Comparison of ENCODE assay signal across 1 cellular context in the genomic region with DNA sequence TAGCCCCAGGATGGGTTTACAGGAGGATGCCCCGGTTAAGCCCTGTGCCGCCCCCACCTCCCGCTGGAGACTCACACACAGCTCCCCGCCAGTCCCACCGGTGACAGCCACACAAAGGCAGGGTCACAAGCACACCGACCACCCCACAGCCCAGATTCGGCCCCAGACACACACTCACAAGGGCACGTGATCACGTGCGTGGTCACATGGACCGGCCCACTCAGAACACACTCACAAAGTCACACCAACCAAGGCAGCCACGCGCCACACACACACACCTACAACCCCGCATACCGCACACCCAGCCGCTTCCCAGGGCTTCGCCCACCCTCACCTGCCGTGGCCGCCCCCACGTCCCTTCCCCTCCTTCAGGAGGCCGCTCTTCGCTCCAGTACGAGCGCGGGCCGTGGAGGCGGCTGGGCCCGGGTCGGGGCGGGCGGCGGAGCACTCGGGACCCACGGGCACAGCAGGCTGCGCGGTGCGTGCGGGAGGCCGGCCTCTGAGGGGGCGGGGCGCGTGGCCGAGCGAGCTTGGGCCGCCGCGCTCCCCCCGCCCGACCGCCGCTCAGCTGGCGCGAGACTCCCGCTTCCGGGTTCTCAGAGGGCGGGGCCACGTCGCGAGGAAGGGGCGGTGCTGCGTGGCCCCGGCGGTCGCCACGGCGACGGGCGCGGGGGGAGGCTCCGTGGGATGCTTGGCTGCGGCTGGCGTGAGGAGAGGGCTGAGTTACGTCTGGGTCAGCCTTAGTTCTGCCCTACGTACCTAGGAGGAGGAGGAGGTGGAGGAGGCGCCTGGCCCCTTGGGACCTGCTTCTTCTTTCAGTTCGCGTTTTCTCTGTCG.
TF ChIP-seq lines count a peak whose summit lies in the region.

A gene with protein sequence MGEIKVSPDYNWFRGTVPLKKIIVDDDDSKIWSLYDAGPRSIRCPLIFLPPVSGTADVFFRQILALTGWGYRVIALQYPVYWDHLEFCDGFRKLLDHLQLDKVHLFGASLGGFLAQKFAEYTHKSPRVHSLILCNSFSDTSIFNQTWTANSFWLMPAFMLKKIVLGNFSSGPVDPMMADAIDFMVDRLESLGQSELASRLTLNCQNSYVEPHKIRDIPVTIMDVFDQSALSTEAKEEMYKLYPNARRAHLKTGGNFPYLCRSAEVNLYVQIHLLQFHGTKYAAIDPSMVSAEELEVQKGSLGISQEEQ (minus strand): TSS at position 584 of the 837 bp plus-strand sequence. CDS start 6,345 bp downstream, outside the sequence.

TF ChIP-seq in K562, 482 proteins besides CTCF, POLR2A, EP300 and RAD21 (continued from another document and continues in another):
- TF ChIP-seq HMG20A (CRISPR knock-in tag; conservative IDR thresholded peaks at IDR 0.05) (no peak), ZNF212 (CRISPR knock-in tag; IDR thresholded peaks at IDR 0.05) (no peak), ZBTB17 (CRISPR knock-in tag; IDR thresholded peaks at IDR 0.05) (no peak), DPF2 (IDR thresholded peaks at IDR 0.05) (peak; percentile 48; the same call in 1 of the 2 replicates), EZH2 (IDR thresholded peaks at IDR 0.05; ENCODE audit: borderline replicate concordance, low read depth, low read length) (no peak), ESRRB (CRISPR knock-in tag; IDR thresholded peaks at IDR 0.05; ENCODE audit: borderline replicate concordance) (no peak), ZNF586 (CRISPR knock-in tag; conservative IDR thresholded peaks at IDR 0.05) (no peak), DMBX1 (CRISPR knock-in tag; IDR thresholded peaks at IDR 0.05; ENCODE audit: borderline replicate concordance) (no peak), ZNF146 (CRISPR knock-in tag; IDR thresholded peaks at IDR 0.05; ENCODE audit: unreplicated experiment) (peak; percentile 10), CAMTA2 (CRISPR knock-in tag; conservative IDR thresholded peaks at IDR 0.05) (no peak), U2AF1 (optimal IDR thresholded peaks at IDR 0.05; ENCODE audit: low read depth, low read length) (no peak), MTF1 (CRISPR knock-in tag; IDR thresholded peaks at IDR 0.05; ENCODE audit: borderline replicate concordance) (no peak), ZNF57 (CRISPR knock-in tag; IDR thresholded peaks at IDR 0.05) (no peak), TGIF2 (CRISPR knock-in tag; IDR thresholded peaks at IDR 0.05) (no peak; the same call in 1 of the 2 replicates), GATAD2A (IDR thresholded peaks at IDR 0.05) (0 out of 2 replicates have a peak, but pooled peaks have one; percentile 38), GABPA (tag; conservative IDR thresholded peaks at IDR 0.05; ENCODE audit: low read depth) (peak; percentile 75), NCOA1 (IDR thresholded peaks at IDR 0.05; ENCODE audit: low read depth) (no peak), PRMT5 (CRISPR knock-in tag; IDR thresholded peaks at IDR 0.05) (no peak), POLR2B (IDR thresholded peaks at IDR 0.05; ENCODE audit: low read depth, partially characterized antibody) (peak; percentile 38), ARNT (IDR thresholded peaks at IDR 0.05) (no peak), HIVEP1 (CRISPR knock-in tag; IDR thresholded peaks at IDR 0.05) (no peak), TEAD1 (CRISPR knock-in tag; IDR thresholded peaks at IDR 0.05) (peak in 1 of 2 experiments; percentile 31; a peak in 1 of 4 replicates), CXXC5 (CRISPR knock-in tag; IDR thresholded peaks at IDR 0.05) (peak; percentile 93), SP2 (IDR thresholded peaks at IDR 0.05; ENCODE audit: extremely low read depth, low read depth, low read length, poor library complexity, severe bottlenecking) (no peak), GABPB2 (CRISPR knock-in tag; conservative IDR thresholded peaks at IDR 0.05) (no peak), CCNT2 (IDR thresholded peaks at IDR 0.05; ENCODE audit: borderline replicate concordance, extremely low read depth, insufficient read length, low read depth, low read length) (peak; percentile 94), KDM4B (IDR thresholded peaks at IDR 0.05; ENCODE audit: borderline replicate concordance in 2 of 2, low read depth in 1 of 2) (peak in 1 of 2 experiments; percentile 49; a peak in 1 of 4 replicates), ZKSCAN8 (CRISPR knock-in tag; IDR thresholded peaks at IDR 0.05) (no peak), PCBP2 (IDR thresholded peaks at IDR 0.05; ENCODE audit: low read depth, low read length, poor library complexity, severe bottlenecking) (no peak), ETV6 (IDR thresholded peaks at IDR 0.05; ENCODE audit: borderline replicate concordance in 1 of 2, low read depth in 2 of 2, low read length in 1 of 2) (0 out of 4 replicates have a peak, but pooled peaks of 1 of the 2 experiments have one; percentile 19), ETV6 (CRISPR knock-in tag; IDR thresholded peaks at IDR 0.05; ENCODE audit: borderline replicate concordance) (no peak), XRCC5 (IDR thresholded peaks at IDR 0.05; ENCODE audit: low read depth, low read length) (no peak), MYNN (IDR thresholded peaks at IDR 0.05) (no peak), MYNN (CRISPR knock-in tag; IDR thresholded peaks at IDR 0.05) (no peak), ZNF324 (CRISPR knock-in tag; IDR thresholded peaks at IDR 0.05) (no peak), PTRF (tag; IDR thresholded peaks at IDR 0.05) (no peak), RBM17 (IDR thresholded peaks at IDR 0.05; ENCODE audit: borderline replicate concordance, low read depth, low read length) (no peak), ZEB2 (IDR thresholded peaks at IDR 0.05) (0 out of 2 replicates have a peak, but pooled peaks have one; percentile 35), ZNF695 (CRISPR knock-in tag; IDR thresholded peaks at IDR 0.05) (no peak)
- TF ChIP-seq, protein P1, sequence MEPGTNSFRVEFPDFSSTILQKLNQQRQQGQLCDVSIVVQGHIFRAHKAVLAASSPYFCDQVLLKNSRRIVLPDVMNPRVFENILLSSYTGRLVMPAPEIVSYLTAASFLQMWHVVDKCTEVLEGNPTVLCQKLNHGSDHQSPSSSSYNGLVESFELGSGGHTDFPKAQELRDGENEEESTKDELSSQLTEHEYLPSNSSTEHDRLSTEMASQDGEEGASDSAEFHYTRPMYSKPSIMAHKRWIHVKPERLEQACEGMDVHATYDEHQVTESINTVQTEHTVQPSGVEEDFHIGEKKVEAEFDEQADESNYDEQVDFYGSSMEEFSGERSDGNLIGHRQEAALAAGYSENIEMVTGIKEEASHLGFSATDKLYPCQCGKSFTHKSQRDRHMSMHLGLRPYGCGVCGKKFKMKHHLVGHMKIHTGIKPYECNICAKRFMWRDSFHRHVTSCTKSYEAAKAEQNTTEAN (CRISPR knock-in tag; IDR thresholded peaks at IDR 0.05), result no peak
- TF ChIP-seq, protein P2, sequence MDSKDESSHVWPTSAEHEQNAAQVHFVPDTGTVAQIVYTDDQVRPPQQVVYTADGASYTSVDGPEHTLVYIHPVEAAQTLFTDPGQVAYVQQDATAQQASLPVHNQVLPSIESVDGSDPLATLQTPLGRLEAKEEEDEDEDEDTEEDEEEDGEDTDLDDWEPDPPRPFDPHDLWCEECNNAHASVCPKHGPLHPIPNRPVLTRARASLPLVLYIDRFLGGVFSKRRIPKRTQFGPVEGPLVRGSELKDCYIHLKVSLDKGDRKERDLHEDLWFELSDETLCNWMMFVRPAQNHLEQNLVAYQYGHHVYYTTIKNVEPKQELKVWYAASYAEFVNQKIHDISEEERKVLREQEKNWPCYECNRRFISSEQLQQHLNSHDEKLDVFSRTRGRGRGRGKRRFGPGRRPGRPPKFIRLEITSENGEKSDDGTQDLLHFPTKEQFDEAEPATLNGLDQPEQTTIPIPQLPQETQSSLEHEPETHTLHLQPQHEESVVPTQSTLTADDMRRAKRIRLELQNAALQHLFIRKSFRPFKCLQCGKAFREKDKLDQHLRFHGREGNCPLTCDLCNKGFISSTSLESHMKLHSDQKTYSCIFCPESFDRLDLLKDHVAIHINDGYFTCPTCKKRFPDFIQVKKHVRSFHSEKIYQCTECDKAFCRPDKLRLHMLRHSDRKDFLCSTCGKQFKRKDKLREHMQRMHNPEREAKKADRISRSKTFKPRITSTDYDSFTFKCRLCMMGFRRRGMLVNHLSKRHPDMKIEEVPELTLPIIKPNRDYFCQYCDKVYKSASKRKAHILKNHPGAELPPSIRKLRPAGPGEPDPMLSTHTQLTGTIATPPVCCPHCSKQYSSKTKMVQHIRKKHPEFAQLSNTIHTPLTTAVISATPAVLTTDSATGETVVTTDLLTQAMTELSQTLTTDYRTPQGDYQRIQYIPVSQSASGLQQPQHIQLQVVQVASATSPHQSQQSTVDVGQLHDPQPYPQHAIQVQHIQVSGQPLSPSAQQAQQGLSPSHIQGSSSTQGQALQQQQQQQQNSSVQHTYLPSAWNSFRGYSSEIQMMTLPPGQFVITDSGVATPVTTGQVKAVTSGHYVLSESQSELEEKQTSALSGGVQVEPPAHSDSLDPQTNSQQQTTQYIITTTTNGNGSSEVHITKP (IDR thresholded peaks at IDR 0.05; ENCODE audit: partially characterized antibody), result peak; percentile 19
- TF ChIP-seq, protein P3, sequence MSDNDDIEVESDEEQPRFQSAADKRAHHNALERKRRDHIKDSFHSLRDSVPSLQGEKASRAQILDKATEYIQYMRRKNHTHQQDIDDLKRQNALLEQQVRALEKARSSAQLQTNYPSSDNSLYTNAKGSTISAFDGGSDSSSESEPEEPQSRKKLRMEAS (CRISPR knock-in tag; IDR thresholded peaks at IDR 0.05), result peak; percentile 75
- TF ChIP-seq, protein P4, sequence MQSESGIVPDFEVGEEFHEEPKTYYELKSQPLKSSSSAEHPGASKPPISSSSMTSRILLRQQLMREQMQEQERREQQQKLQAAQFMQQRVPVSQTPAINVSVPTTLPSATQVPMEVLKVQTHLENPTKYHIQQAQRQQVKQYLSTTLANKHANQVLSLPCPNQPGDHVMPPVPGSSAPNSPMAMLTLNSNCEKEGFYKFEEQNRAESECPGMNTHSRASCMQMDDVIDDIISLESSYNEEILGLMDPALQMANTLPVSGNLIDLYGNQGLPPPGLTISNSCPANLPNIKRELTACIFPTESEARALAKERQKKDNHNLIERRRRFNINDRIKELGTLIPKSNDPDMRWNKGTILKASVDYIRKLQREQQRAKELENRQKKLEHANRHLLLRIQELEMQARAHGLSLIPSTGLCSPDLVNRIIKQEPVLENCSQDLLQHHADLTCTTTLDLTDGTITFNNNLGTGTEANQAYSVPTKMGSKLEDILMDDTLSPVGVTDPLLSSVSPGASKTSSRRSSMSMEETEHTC (IDR thresholded peaks at IDR 0.05), result peak; percentile 33; the same call in 1 of the 2 replicates
- TF ChIP-seq, protein P5, sequence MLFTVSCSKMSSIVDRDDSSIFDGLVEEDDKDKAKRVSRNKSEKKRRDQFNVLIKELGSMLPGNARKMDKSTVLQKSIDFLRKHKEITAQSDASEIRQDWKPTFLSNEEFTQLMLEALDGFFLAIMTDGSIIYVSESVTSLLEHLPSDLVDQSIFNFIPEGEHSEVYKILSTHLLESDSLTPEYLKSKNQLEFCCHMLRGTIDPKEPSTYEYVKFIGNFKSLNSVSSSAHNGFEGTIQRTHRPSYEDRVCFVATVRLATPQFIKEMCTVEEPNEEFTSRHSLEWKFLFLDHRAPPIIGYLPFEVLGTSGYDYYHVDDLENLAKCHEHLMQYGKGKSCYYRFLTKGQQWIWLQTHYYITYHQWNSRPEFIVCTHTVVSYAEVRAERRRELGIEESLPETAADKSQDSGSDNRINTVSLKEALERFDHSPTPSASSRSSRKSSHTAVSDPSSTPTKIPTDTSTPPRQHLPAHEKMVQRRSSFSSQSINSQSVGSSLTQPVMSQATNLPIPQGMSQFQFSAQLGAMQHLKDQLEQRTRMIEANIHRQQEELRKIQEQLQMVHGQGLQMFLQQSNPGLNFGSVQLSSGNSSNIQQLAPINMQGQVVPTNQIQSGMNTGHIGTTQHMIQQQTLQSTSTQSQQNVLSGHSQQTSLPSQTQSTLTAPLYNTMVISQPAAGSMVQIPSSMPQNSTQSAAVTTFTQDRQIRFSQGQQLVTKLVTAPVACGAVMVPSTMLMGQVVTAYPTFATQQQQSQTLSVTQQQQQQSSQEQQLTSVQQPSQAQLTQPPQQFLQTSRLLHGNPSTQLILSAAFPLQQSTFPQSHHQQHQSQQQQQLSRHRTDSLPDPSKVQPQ (CRISPR knock-in tag; IDR thresholded peaks at IDR 0.05; ENCODE audit: borderline replicate concordance), result peak; percentile 59; the same call in 1 of the 2 replicates
- TF ChIP-seq, protein P6, sequence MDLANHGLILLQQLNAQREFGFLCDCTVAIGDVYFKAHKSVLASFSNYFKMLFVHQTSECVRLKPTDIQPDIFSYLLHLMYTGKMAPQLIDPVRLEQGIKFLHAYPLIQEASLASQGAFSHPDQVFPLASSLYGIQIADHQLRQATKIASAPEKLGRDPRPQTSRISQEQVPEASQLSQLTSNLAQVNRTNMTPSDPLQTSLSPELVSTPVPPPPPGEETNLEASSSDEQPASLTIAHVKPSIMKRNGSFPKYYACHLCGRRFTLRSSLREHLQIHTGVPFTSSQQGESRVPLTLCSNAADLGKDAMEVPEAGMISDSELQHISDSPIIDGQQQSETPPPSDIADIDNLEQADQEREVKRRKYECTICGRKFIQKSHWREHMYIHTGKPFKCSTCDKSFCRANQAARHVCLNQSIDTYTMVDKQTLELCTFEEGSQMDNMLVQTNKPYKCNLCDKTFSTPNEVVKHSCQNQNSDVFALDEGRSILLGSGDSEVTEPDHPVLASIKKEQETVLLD (IDR thresholded peaks at IDR 0.05), result peak; percentile 85
- TF ChIP-seq, protein P7, sequence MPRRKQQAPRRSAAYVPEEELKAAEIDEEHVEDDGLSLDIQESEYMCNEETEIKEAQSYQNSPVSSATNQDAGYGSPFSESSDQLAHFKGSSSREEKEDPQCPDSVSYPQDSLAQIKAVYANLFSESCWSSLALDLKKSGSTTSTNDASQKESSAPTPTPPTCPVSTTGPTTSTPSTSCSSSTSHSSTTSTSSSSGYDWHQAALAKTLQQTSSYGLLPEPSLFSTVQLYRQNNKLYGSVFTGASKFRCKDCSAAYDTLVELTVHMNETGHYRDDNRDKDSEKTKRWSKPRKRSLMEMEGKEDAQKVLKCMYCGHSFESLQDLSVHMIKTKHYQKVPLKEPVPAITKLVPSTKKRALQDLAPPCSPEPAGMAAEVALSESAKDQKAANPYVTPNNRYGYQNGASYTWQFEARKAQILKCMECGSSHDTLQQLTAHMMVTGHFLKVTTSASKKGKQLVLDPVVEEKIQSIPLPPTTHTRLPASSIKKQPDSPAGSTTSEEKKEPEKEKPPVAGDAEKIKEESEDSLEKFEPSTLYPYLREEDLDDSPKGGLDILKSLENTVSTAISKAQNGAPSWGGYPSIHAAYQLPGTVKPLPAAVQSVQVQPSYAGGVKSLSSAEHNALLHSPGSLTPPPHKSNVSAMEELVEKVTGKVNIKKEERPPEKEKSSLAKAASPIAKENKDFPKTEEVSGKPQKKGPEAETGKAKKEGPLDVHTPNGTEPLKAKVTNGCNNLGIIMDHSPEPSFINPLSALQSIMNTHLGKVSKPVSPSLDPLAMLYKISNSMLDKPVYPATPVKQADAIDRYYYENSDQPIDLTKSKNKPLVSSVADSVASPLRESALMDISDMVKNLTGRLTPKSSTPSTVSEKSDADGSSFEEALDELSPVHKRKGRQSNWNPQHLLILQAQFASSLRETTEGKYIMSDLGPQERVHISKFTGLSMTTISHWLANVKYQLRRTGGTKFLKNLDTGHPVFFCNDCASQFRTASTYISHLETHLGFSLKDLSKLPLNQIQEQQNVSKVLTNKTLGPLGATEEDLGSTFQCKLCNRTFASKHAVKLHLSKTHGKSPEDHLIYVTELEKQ (CRISPR knock-in tag; IDR thresholded peaks at IDR 0.05), result no peak
- TF ChIP-seq, protein P8, sequence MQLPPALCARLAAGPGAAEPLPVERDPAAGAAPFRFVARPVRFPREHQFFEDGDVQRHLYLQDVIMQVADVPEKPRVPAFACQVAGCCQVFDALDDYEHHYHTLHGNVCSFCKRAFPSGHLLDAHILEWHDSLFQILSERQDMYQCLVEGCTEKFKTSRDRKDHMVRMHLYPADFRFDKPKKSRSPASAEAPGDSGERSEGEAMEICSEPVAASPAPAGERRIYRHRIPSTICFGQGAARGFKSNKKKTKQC (CRISPR knock-in tag; IDR thresholded peaks at IDR 0.05), result peak; percentile 35; the same call in 1 of the 2 replicates
